In the genomic region with DNA sequence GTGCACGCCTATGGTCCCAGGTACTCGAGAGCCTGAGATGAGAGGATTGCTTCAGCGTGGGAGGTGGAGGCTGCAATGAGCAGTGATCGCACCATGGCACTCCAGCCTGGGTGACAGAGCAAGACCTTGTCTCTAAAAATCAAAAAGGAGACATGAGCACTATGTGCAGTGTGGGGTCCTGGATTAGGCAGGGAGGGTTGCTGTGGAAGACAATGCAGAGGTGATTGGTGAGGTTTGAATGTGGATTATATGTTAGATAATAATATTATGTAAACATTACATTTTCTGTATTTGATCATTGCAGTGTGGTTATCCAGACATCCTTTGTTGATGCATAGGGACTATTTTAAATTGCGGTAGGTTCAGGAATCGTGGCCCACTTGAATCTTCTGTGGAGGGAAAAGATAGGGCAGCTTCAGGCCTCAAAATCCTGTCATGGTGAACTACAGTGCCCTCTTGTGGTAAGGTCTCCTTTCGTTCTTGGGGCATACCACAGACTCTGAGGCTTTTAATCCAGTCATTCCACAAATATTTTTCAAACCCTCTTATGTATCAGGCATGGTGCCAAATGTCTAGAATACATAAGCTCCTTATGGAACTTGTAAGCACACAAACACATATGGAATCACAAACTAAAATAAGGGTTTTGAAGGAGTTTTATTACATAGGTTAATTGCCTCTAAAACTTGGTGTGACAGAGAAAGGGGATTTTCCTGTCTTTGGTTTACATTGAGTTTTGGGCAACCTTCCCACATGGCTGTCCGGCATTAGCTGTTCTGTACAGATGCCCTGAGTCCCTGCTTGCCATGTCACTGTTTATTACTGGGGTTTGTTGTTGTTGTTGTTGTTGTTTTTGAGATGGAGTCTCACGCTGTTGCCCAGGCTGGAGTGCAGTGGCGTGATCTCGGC, we compare ENCODE assay signal across 8 cellular contexts. TPM values are rescaled to one million over a fixed set of nuclear protein-coding genes. Genes with fewer than 3 reads are reported as not detected.
DNase-seq lines count a peak whose midpoint lies in the region; ATAC-seq, FAIRE-seq and TF ChIP-seq lines count a peak whose summit lies in the region.

No MANE protein-coding gene starts in this region.

- no peak overlapping the region for H3K4me2 ChIP-seq in OCI-LY1 (ENCODE audit: low read length)
- H3K4me2 ChIP-seq in osteoblast (ENCODE audit: insufficient read depth, low read length), result peak overlapping the region; percentile 52

- peak; percentile 4 for FAIRE-seq in HTR-8/SVneo (lab: Jason Lieb, UNC)

- H3K36me3 ChIP-seq in BE2C (no peaks in the 10 kb centered on the region), OCI-LY1 (ENCODE audit: insufficient read depth, low read length) (peaks cover 36% of the 10 kb centered on the region; the same call in 1 of the 2 replicates), osteoblast (ENCODE audit: insufficient read depth, low read length) (no peaks in the 10 kb centered on the region)

- H3K4me3 ChIP-seq in BE2C (ENCODE audit: low read depth, low read length), result no peak overlapping the region
- no peak overlapping the region for H3K4me3 ChIP-seq in OCI-LY1 (ENCODE audit: low read depth, low read length, poor library complexity, severe bottlenecking)
- H3K4me3 ChIP-seq in fibroblast of the aortic adventitia (ENCODE audit: low read depth, low read length), result no peak overlapping the region
- H3K4me3 ChIP-seq in osteoblast (ENCODE audit: insufficient read depth, low read length), result no peak overlapping the region

- H2AFZ ChIP-seq in OCI-LY1 (ENCODE audit: low read length) (no peak overlapping the region), osteoblast (ENCODE audit: low read length) (no peak overlapping the region)

- H3K4me3 Mint-ChIP-seq in activated T-cell treated with anti-CD3 and anti-CD28 coated beads, Interleukin-2, amount 50 U/mL, for 4 hours, result no peak overlapping the region

- H3K9me3 ChIP-seq in BE2C (no peaks in the 10 kb centered on the region), OCI-LY1 (ENCODE audit: low read length) (no peaks in the 10 kb centered on the region), osteoblast (ENCODE audit: low read depth, low read length) (no peaks in the 10 kb centered on the region)

- H3K9ac ChIP-seq in OCI-LY1 (ENCODE audit: low read length), result no peak overlapping the region

- H3K9me3 Mint-ChIP-seq in activated T-cell treated with anti-CD3 and anti-CD28 coated beads, Interleukin-2, amount 50 U/mL, for 4 hours, result no peaks in the 10 kb centered on the region

- peaks cover 2% of the 10 kb centered on the region for H3K4me1 Mint-ChIP-seq in activated T-cell treated with anti-CD3 and anti-CD28 coated beads, Interleukin-2, amount 50 U/mL, for 4 hours (ENCODE audit: low read depth)

- H3K27me3 Mint-ChIP-seq in activated T-cell treated with anti-CD3 and anti-CD28 coated beads, Interleukin-2, amount 50 U/mL, for 4 hours (ENCODE audit: low read depth), result no peaks in the 10 kb centered on the region

- H4K20me1 ChIP-seq in OCI-LY1 (ENCODE audit: insufficient read depth, low read length) (no peaks in the 10 kb centered on the region), osteoblast (ENCODE audit: insufficient read depth, low read length) (no peaks in the 10 kb centered on the region)

- peak; percentile 70 for ATAC-seq in GM19023 (IDR thresholded peaks at IDR 0.05; ENCODE audit: unreplicated experiment)
- ATAC-seq in activated T-cell treated with anti-CD3 and anti-CD28 coated beads, Interleukin-2, amount 50 U/mL, for 4 hours, result peak in 1 of 2 donors; percentile 69

- H3K36me3 Mint-ChIP-seq in activated T-cell treated with anti-CD3 and anti-CD28 coated beads, Interleukin-2, amount 50 U/mL, for 4 hours (ENCODE audit: insufficient read depth), result peaks cover 25% of the 10 kb centered on the region

- H3K79me2 ChIP-seq in OCI-LY1 (ENCODE audit: insufficient read depth, low read length), result no peaks in the 10 kb centered on the region
- H3K79me2 ChIP-seq in osteoblast (ENCODE audit: insufficient read depth, low read length), result no peaks in the 10 kb centered on the region

- DNase-seq in BE2C, result peak; percentile 40
- peak; percentile 81 for DNase-seq in HTR-8/SVneo (ENCODE audit: insufficient read length, low spot score)
- DNase-seq in activated T-cell treated with anti-CD3 and anti-CD28 coated beads, Interleukin-2, amount 50 U/mL, for 4 hours, result peak; percentile 29
- DNase-seq in fibroblast of the aortic adventitia (ENCODE audit: low read depth), result peak; percentile 94
- DNase-seq in osteoblast (ENCODE audit: insufficient read length, low spot score, missing footprints), result peak; percentile 89
- DNase-seq in NCI-H187 (lab: John Stamatoyannopoulos, UW), result no peak

- H3K27ac ChIP-seq in OCI-LY1 (ENCODE audit: low read depth, low read length, poor library complexity, severe bottlenecking) (no peak overlapping the region), osteoblast (ENCODE audit: low read depth, low read length) (no peak overlapping the region)

- peaks cover 3% of the 10 kb centered on the region; the same call in 1 of the 2 replicates for H3F3A ChIP-seq in OCI-LY1 (ENCODE audit: insufficient read depth, low read length)

- TF ChIP-seq CTCF in BE2C (IDR thresholded peaks at IDR 0.05; ENCODE audit: low read depth, low read length) (peak; percentile 67), OCI-LY1 (IDR thresholded peaks at IDR 0.05; ENCODE audit: low read length) (peak; percentile 85), fibroblast of the aortic adventitia (IDR thresholded peaks at IDR 0.05; ENCODE audit: insufficient read depth, low read length) (peak; percentile 80), osteoblast (IDR thresholded peaks at IDR 0.05; ENCODE audit: extremely low read depth, low read depth, low read length) (peak; percentile 89)

- H3K9me2 ChIP-seq in OCI-LY1 (ENCODE audit: low read depth, low read length), result no peaks in the 10 kb centered on the region

- H3K27me3 ChIP-seq in BE2C (no peaks in the 10 kb centered on the region), OCI-LY1 (ENCODE audit: insufficient read depth, low read length) (no peaks in the 10 kb centered on the region), osteoblast (ENCODE audit: insufficient read depth, low read length) (no peaks in the 10 kb centered on the region)

- H3K4me1 ChIP-seq in BE2C (no peaks in the 10 kb centered on the region), OCI-LY1 (ENCODE audit: insufficient read depth, low read length, severe bottlenecking) (peaks cover 23% of the 10 kb centered on the region), osteoblast (ENCODE audit: insufficient read depth, low read length) (peaks cover 8% of the 10 kb centered on the region)

RNA-seq across cellular contexts. Expression of a gene that starts 37.7 kb away (rescaled TPM):
- 9.4 TPM for polyA plus RNA-seq in BE2C (2012; ENCODE audit: insufficient read depth, insufficient read length, low read depth)
- 10 to 100 TPM; 13.3 to 13.8 (median 13.8) TPM for total RNA-seq in activated T-cell treated with anti-CD3 and anti-CD28 coated beads, Interleukin-2, amount 50 U/mL, for 4 hours
- 8.5 and 10.3 TPM in 2 replicates for total RNA-seq in fibroblast of the aortic adventitia (ENCODE audit: low replicate concordance)
- 10.1 and 11.5 TPM in 2 replicates for total RNA-seq in osteoblast

Comparison
In these comparisons a context has a peak if more than half of its experiments do, and no peak if none do; other contexts are left out.
1. DNase-seq: peak in BE2C (single experiment), HTR-8/SVneo (single experiment), activated T-cell treated with anti-CD3 and anti-CD28 coated beads, Interleukin-2, amount 50 U/mL, for 4 hours (single experiment), fibroblast of the aortic adventitia (single experiment) and osteoblast (single experiment); none in NCI-H187 (0 of 2).
2. Peak in every context shown above with its lines, with median percentiles within 50 percentile points of each other: CTCF ChIP-seq.